24 cellular contexts compared by ENCODE assay signal in genomic region chr9:136008693-136008997, GRCh38. TPM values are rescaled to one million over a fixed set of nuclear protein-coding genes. Genes with fewer than 3 reads are reported as not detected.
DNase-seq lines count a peak whose midpoint lies in the region; ATAC-seq, FAIRE-seq and TF ChIP-seq lines count a peak whose summit lies in the region.
"Had no signal": no experiment of that assay in that cellular context is flagged by ENCODE, and none has a peak within 500 bp of the region (broad histone marks: within the 10 kb centered on the region; RNA-seq: fewer than 3 reads in every experiment).

No MANE protein-coding gene starts in this region.

- H3K4me1 ChIP-seq in esophagus muscularis mucosa: peaks cover 24 to 91% (median 76%) of the 10 kb centered on the region in 4 donors
- peaks cover 0 to under 1% of the 10 kb centered on the region in 2 donors for H3K4me1 ChIP-seq in uterus
- H3K4me1 ChIP-seq: parathyroid adenoma had no signal

- H3K36me3 ChIP-seq in esophagus muscularis mucosa: peaks cover 24 to 56% (median 54%) of the 10 kb centered on the region in 4 donors
- H3K36me3 ChIP-seq in uterus: no peaks in the 10 kb centered on the region

- peaks cover 42% of the 10 kb centered on the region for H3K4me1 Mint-ChIP-seq in neural crest cell
- H3K4me1 Mint-ChIP-seq: activated naive CD8-positive, alpha-beta T cell treated with anti-CD3 and anti-CD28 coated beads, Interleukin-2, amount 10 ng/mL, durations not matched to agents 7 days and 5 days; IgD-negative memory B cell had no signal

- H3K27me3 ChIP-seq in esophagus muscularis mucosa: no peaks in the 10 kb centered on the region
- H3K27me3 ChIP-seq in uterus: no peaks in the 10 kb centered on the region
- H3K27me3 ChIP-seq: BLaER1 treated with 17β-estradiol and CSF1 and Interleukin-3, amounts not matched to agents 10 nM and 100 nM; brain microvascular endothelial cell had no signal

- TF ChIP-seq POLR2A in esophagus muscularis mucosa (IDR thresholded peaks at IDR 0.05; ENCODE audit: low read depth) (no peak), uterus (IDR thresholded peaks at IDR 0.05) (no peak), GM12891 (IDR thresholded peaks at IDR 0.05; ENCODE audit: low read depth, low read length) (no peak)

- FAIRE-seq in GM12891 (lab: Jason Lieb, UNC): no peak
- FAIRE-seq: colon, D721Med had no signal

- TF ChIP-seq CTCF in esophagus muscularis mucosa (IDR thresholded peaks at IDR 0.05): no peak
- TF ChIP-seq CTCF in neural crest cell (conservative IDR thresholded peaks at IDR 0.05): no peak
- TF ChIP-seq CTCF in uterus (IDR thresholded peaks at IDR 0.05): no peak

- ATAC-seq in Right ventricle myocardium inferior (no peak), left cardiac atrium (no peak), HG02852 (IDR thresholded peaks at IDR 0.05; ENCODE audit: unreplicated experiment) (no peak)
- ATAC-seq: naive thymus-derived CD4-positive, alpha-beta T cell; stimulated activated naive CD8-positive, alpha-beta T cell treated with anti-CD3 and anti-CD28 coated beads, Interleukin-15, Interleukin-2, amounts not matched to agents 100 U/mL and 50 U/mL, for 24 hours had no signal

- TF ChIP-seq EP300 in esophagus muscularis mucosa (IDR thresholded peaks at IDR 0.05): no peak

- no peaks in the 10 kb centered on the region for H3K36me3 Mint-ChIP-seq in neural crest cell (ENCODE audit: low read depth)
- H3K36me3 Mint-ChIP-seq: activated naive CD8-positive, alpha-beta T cell treated with anti-CD3 and anti-CD28 coated beads, Interleukin-2, amount 10 ng/mL, durations not matched to agents 7 days and 5 days; IgD-negative memory B cell; type B pancreatic cell had no signal

- DNase-seq in Right ventricle myocardium inferior (ENCODE audit: missing footprints) (peak; percentile 60), left cardiac atrium (no peak), esophagus muscularis mucosa (ENCODE audit: extremely low spot score) (no peak), neural crest cell (ENCODE audit: low read depth, low spot score) (no peak), uterus (no peak), GM12891 (ENCODE audit: insufficient read length, low spot score) (no peak)
- no peak for DNase-seq in stimulated activated CD4-positive, alpha-beta T cell treated with anti-CD3 and anti-CD28 coated beads, Interleukin-1b, Interleukin-23, amount 100 ng/mL, for 48 hours
- DNase-seq: activated CD4-positive, alpha-beta T cell treated with anti-CD3 and anti-CD28 coated beads, Interleukin-2, amount 50 U/mL, for 1 hour; activated CD8-positive, alpha-beta memory T cell treated with anti-CD3 and anti-CD28 coated beads, Interleukin-2, amount 50 U/mL, for 4 hours; activated naive CD8-positive, alpha-beta T cell treated with anti-CD3 and anti-CD28 coated beads, Interleukin-2, amount 10 ng/mL, durations not matched to agents 7 days and 5 days; naive thymus-derived CD4-positive, alpha-beta T cell; NCI-H1694; NCI-H748 treated with DMSO at 0.1 percent for 48 hours; stimulated activated CD4-positive, alpha-beta T cell treated with anti-CD3 and anti-CD28 coated beads, Interleukin-2, amount 100 ng/mL, for 48 hours; stimulated activated naive CD8-positive, alpha-beta T cell treated with anti-CD3 and anti-CD28 coated beads, Interleukin-15, Interleukin-2, amounts not matched to agents 100 U/mL and 50 U/mL, for 24 hours had no signal

- H3K27ac ChIP-seq in esophagus muscularis mucosa (replicated peaks in 1 of 4) (peak overlapping the region; percentile 18 to 80 (median 47)), uterus (peak overlapping the region; percentile 18 to 20)
- H3K27ac ChIP-seq: BLaER1 treated with 17β-estradiol and CSF1 and Interleukin-3, amounts not matched to agents 10 nM and 100 nM; brain microvascular endothelial cell had no signal

- H3K9me3 Mint-ChIP-seq in neural crest cell: no peaks in the 10 kb centered on the region
- H3K9me3 Mint-ChIP-seq: activated naive CD8-positive, alpha-beta T cell treated with anti-CD3 and anti-CD28 coated beads, Interleukin-2, amount 10 ng/mL, durations not matched to agents 7 days and 5 days; activated T-helper 2 cell treated with anti-CD3 and anti-CD28 coated beads, Interferon-gamma antibody, Interleukin-2, Interleukin-4, amounts not matched to agents 10 μg/mL and 5 μg/mL and 100 μg/mL, durations not matched to agents 14 hours and 24 hours and 36 hours; IgD-negative memory B cell; naive thymus-derived CD4-positive, alpha-beta T cell; type B pancreatic cell had no signal

- no peaks in the 10 kb centered on the region for H3K27me3 Mint-ChIP-seq in neural crest cell (ENCODE audit: low read depth)
- H3K27me3 Mint-ChIP-seq: activated naive CD8-positive, alpha-beta T cell treated with anti-CD3 and anti-CD28 coated beads, Interleukin-2, amount 10 ng/mL, durations not matched to agents 7 days and 5 days; naive thymus-derived CD4-positive, alpha-beta T cell; type B pancreatic cell had no signal

- 90% methylated on average over 21 of the region's 21 CpGs for WGBS in esophagus muscularis mucosa

- H3K4me3 Mint-ChIP-seq in neural crest cell: peak overlapping the region; percentile 44
- H3K4me3 Mint-ChIP-seq: activated naive CD8-positive, alpha-beta T cell treated with anti-CD3 and anti-CD28 coated beads, Interleukin-2, amount 10 ng/mL, durations not matched to agents 7 days and 5 days; IgD-negative memory B cell; naive thymus-derived CD4-positive, alpha-beta T cell; type B pancreatic cell had no signal

- H3K4me3 ChIP-seq in esophagus muscularis mucosa (no peak overlapping the region), uterus (no peak overlapping the region)
- H3K4me3 ChIP-seq: BLaER1 treated with 17β-estradiol and CSF1 and Interleukin-3, amounts not matched to agents 10 nM and 100 nM had no signal

- no peak overlapping the region for H3K27ac Mint-ChIP-seq in neural crest cell (ENCODE audit: unreplicated experiment)
- H3K27ac Mint-ChIP-seq: activated naive CD8-positive, alpha-beta T cell treated with anti-CD3 and anti-CD28 coated beads, Interleukin-2, amount 10 ng/mL, durations not matched to agents 7 days and 5 days; activated T-helper 2 cell treated with anti-CD3 and anti-CD28 coated beads, Interferon-gamma antibody, Interleukin-2, Interleukin-4, amounts not matched to agents 10 μg/mL and 5 μg/mL and 100 μg/mL, durations not matched to agents 14 hours and 24 hours and 36 hours; naive thymus-derived CD4-positive, alpha-beta T cell; type B pancreatic cell had no signal

- intact Hi-C loops in Right ventricle myocardium inferior (cut with DNase I) (no loop called here), left cardiac atrium (cut with DNase I) (no loop called here), esophagus muscularis mucosa (cut with DNase I) (no loop called here), uterus (cut with DNase I; ENCODE audit: low total_unique reads) (no loop called here)

- H3K9me3 ChIP-seq in esophagus muscularis mucosa (no peaks in the 10 kb centered on the region), uterus (no peaks in the 10 kb centered on the region)
- H3K9me3 ChIP-seq: BLaER1 treated with 17β-estradiol and CSF1 and Interleukin-3, amounts not matched to agents 10 nM and 100 nM had no signal

TF ChIP-seq in GM12891, 5 proteins besides CTCF, POLR2A, EP300 and RAD21:
- no peak for TF ChIP-seq POU2F2 (IDR thresholded peaks at IDR 0.05; ENCODE audit: low read depth, low read length)

RNA-seq across cellular contexts. Expression of gene UBAC1, which starts 47.5 kb away (rescaled TPM):
- 119 TPM for total RNA-seq in Right ventricle myocardium inferior
- total RNA-seq in left cardiac atrium: 10 to 100 TPM; 64.9 to 65.7 TPM
- total RNA-seq in esophagus muscularis mucosa: 10 to 100 TPM; 61.6 to 77.2 (median 67.3) TPM
- total RNA-seq in neural crest cell: 49.3 and 51.9 TPM in 2 replicates
- total RNA-seq in uterus: 10 to 100 TPM; 25.1 to 46.1 (median 35.8) TPM
- 25.6 TPM for polyA plus RNA-seq in GM12891 (2012; ENCODE audit: low read depth, missing spikeins)
